10 cellular contexts compared by ENCODE assay signal in the genomic region with DNA sequence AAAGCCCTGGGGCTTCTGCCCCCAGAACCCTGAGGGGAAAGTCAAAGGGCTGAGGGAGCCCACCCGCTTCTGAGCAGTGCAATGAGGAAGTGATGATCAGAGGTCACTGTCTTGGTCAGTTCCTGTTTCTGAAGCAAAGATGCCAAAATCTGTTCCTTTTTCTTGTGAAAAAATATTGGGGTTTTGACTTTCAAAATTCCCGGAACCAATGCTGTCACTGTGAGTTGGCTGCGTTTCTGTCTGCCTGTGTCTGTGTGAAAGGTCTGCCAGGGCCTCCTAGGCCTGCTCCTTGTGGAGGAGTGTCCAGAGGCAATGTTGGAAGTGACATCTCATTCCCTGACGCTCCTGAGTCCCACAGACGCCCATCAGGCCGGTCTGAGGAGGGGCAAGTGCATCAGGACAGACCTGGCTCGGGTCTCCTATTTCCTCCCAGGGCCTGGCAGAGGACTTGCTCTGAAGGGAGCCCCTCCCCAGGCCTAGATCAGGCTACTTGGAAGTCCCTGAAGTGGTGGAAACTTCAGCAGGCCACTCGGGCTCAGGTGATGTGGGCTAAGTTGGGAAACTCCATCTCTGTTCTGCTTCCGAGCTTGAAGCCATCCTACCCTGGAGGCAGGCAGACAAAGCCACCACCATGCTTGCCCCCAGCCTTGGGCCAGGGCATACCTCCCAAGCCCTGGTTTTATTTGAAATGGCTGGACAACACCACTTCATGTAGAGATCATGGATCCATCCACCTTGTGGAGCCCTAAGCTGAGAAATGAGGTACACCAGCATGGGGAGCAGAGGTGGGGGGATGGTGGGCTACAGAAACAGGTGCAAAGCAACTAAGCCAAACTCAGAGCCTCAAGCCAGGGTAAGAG. TPM values are rescaled to one million over a fixed set of nuclear protein-coding genes. Genes with fewer than 3 reads are reported as not detected.
DNase-seq lines count a peak whose midpoint lies in the region; ATAC-seq and TF ChIP-seq lines count a peak whose summit lies in the region.
"Had no signal": no experiment of that assay in that cellular context is flagged by ENCODE, and none has a peak within 500 bp of the region (broad histone marks: within the 10 kb centered on the region; RNA-seq: fewer than 3 reads in every experiment).

No MANE protein-coding gene starts in this region.

- no peak for TF ChIP-seq CTCF in Caco-2 (IDR thresholded peaks at IDR 0.05; ENCODE audit: insufficient read depth in 1 of 2, low read depth in 1 of 2, low read length in 1 of 2, severe bottlenecking in 1 of 2, unreplicated experiment in 1 of 2)
- TF ChIP-seq CTCF in Panc1 (IDR thresholded peaks at IDR 0.05) = no peak

- H3K4me3 Mint-ChIP-seq in Caco-2 (ENCODE audit: unreplicated experiment) = no peak overlapping the region

- ATAC-seq in Panc1 = no peak
- ATAC-seq in sciatic nerve = peak; percentile 27
- no peak for ATAC-seq in GM19455 (IDR thresholded peaks at IDR 0.05; ENCODE audit: unreplicated experiment)
- ATAC-seq in GM18867 (IDR thresholded peaks at IDR 0.05; ENCODE audit: unreplicated experiment) = no peak

- no peaks in the 10 kb centered on the region for H3K27me3 ChIP-seq in Caco-2 (replicated peaks; ENCODE audit: control insufficient read depth, insufficient read depth, low read length)
- no peaks in the 10 kb centered on the region for H3K27me3 ChIP-seq in Panc1 (ENCODE audit: control insufficient read depth, insufficient read depth, low read length)

- peaks cover 17% of the 10 kb centered on the region for H3K4me1 Mint-ChIP-seq in Caco-2 (ENCODE audit: low read depth, unreplicated experiment)

- H3K9me3 ChIP-seq in Caco-2 = peaks cover 3% of the 10 kb centered on the region; the same call in 1 of the 2 replicates
- no peaks in the 10 kb centered on the region for H3K9me3 ChIP-seq in Panc1 (ENCODE audit: control insufficient read depth, insufficient read depth, low read depth, low read length)

- intact Hi-C loops in Caco-2 (cut with micrococcal nuclease; ENCODE audit: unreplicated experiment) = no loop called here
- intact Hi-C loops in Panc1 (cut with micrococcal nuclease; ENCODE audit: unreplicated experiment) = loop anchor here (5.0 kb wide), 1 partner anchor 228 kb away; no protein-coding TSS in a partner anchor
- intact Hi-C loops in sciatic nerve (cut with DNase I) = loop anchor here (5.0 kb wide), 1 partner anchor 238 kb away; no protein-coding TSS in a partner anchor

- H3K27ac ChIP-seq in Panc1 (ENCODE audit: low read length) = peak overlapping the region; percentile 75

- H3K9me3 Mint-ChIP-seq in Caco-2 (ENCODE audit: unreplicated experiment) = peaks cover 11% of the 10 kb centered on the region

- in situ Hi-C loops in Panc1 (cut with HindIII; ENCODE audit: low pct_unique_long_range_greater_than_20kb, low sequenced_read_pairs) = no loop called here
- in situ Hi-C loops in ACHN (cut with HindIII; ENCODE audit: low pct_ligation_motif_present, low pct_unique_long_range_greater_than_20kb, low sequenced_read_pairs) = loop anchor here (25.0 kb wide), 1 partner anchor 236 kb away; no protein-coding TSS in a partner anchor

- POLR2A ChIA-PET in Caco-2 (lab: Charles Lee) = interaction anchor here (0.5 kb wide), 1 partner anchor 132 kb away, joined by 3 read pairs; no protein-coding TSS in a partner anchor
- POLR2A ChIA-PET in Panc1 (lab: Charles Lee) = no interaction called here

- H3K27ac Mint-ChIP-seq in Caco-2 (ENCODE audit: unreplicated experiment) = peak overlapping the region; percentile 20

- BruUV-seq in Caco-2 (replicated peaks; lab: Mats Ljungman, UMichigan) = no TSS peak
- BruUV-seq in Panc1 (replicated peaks; lab: Mats Ljungman, UMichigan) = no TSS peak

- H3K4me1 ChIP-seq in Caco-2 (peaks cover 34% of the 10 kb centered on the region), Panc1 (ENCODE audit: control insufficient read depth, insufficient read depth, low read length) (peaks cover 33% of the 10 kb centered on the region)

- H3K36me3 ChIP-seq in Caco-2 (ENCODE audit: control insufficient read depth, insufficient read depth, low read length) (no peaks in the 10 kb centered on the region), Panc1 (ENCODE audit: control insufficient read depth, insufficient read depth, low read length) (no peaks in the 10 kb centered on the region)

- DNase-seq in Caco-2 (no peak), Panc1 (ENCODE audit: low read depth, low spot score) (no peak), globus pallidus (ENCODE audit: low spot score) (peak; percentile 56), sciatic nerve (ENCODE audit: low spot score) (no peak), ACHN (no peak), SHP77 treated with DMSO at 0.1 percent for 48 hours (lab: John Stamatoyannopoulos, UW) (no peak)
- DNase-seq: NCI-H2029; stimulated activated CD4-positive, alpha-beta T cell treated with anti-CD3 and anti-CD28 coated beads, Interleukin-4, amount 100 ng/mL, for 24 hours had no signal

- no peaks in the 10 kb centered on the region for H3K27me3 Mint-ChIP-seq in Caco-2 (ENCODE audit: insufficient read depth, unreplicated experiment)

- no peak overlapping the region for H3K4me3 ChIP-seq in Caco-2 (ENCODE audit: low read depth, low read length)
- no peak overlapping the region for H3K4me3 ChIP-seq in Panc1 (ENCODE audit: low read depth in 2 of 2, low read length in 2 of 2)

- CTCF ChIA-PET in Caco-2 (lab: Charles Lee) (interaction anchor here (0.7 kb wide), 1 partner anchor 249 kb away, joined by 3 read pairs; no protein-coding TSS in a partner anchor), Panc1 (lab: Charles Lee) (no interaction called here)

- peaks cover 7% of the 10 kb centered on the region for H3K36me3 Mint-ChIP-seq in Caco-2 (ENCODE audit: insufficient read depth, unreplicated experiment)

RNA-seq across cellular contexts. Expression of a gene that starts 51.0 kb away (rescaled TPM):
- total RNA-seq in Caco-2 (2022) = 322 and 339 TPM in 2 replicates
- 14.8 TPM for total RNA-seq in Panc1 (2021; ENCODE audit: unreplicated experiment)
- polyA plus RNA-seq in Panc1 (2012; ENCODE audit: insufficient read length) = 18.7 TPM
- total RNA-seq in sciatic nerve = 367 TPM

Comparison
In these comparisons a context has a peak if more than half of its experiments do, and no peak if none do; other contexts are left out.
1. RNA of a gene that starts 51.0 kb away (total RNA-seq): 367 TPM in sciatic nerve (single experiment) and 322 to 339 TPM in Caco-2; 14.8 TPM in Panc1 (single experiment); every median in the first group is over 10 times any median in the second.